1 cellular context compared by ENCODE assay signal in the genomic region with DNA sequence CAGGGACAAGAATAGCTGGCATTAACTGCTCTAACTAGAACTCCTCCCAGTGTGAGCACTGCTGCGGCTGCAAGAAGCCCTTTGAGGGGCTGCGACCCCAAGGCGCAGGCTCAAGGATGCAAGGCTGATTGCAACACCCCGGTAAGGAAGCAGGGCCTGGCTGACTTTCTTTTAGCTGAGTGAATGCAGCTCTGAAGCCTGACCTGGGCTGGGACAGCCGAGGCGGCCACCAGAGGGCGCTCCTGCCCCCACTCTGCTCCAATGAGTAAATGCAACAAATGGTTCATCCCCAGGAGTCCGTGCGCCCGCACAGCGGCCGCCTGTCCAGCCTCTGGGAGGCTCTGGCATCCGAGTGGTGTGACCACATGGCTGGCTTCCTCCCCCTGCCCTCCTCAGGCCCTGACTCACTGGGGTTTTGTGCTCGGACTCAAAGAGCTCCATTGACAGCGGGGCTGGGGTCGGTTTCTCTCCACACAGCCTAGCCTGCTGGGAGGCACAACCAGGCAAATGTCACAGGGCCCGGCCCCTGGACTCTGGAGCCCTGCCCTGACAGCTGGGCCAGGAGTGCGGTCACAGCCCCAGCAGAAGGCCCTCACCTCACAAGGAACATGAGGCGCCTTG.
TF ChIP-seq lines count a peak whose summit lies in the region.

A gene with protein sequence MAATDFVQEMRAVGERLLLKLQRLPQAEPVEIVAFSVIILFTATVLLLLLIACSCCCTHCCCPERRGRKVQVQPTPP (plus strand): TSS at position 572 of the 621 bp plus-strand sequence. CDS start 6,768 bp downstream, outside the sequence.

TF ChIP-seq in HepG2, 621 proteins besides CTCF, POLR2A, EP300 and RAD21 (continued from another document and continues in another):
- TF ChIP-seq TFDP2 (CRISPR knock-in tag; IDR thresholded peaks at IDR 0.05): no peak
- TF ChIP-seq, protein P1, sequence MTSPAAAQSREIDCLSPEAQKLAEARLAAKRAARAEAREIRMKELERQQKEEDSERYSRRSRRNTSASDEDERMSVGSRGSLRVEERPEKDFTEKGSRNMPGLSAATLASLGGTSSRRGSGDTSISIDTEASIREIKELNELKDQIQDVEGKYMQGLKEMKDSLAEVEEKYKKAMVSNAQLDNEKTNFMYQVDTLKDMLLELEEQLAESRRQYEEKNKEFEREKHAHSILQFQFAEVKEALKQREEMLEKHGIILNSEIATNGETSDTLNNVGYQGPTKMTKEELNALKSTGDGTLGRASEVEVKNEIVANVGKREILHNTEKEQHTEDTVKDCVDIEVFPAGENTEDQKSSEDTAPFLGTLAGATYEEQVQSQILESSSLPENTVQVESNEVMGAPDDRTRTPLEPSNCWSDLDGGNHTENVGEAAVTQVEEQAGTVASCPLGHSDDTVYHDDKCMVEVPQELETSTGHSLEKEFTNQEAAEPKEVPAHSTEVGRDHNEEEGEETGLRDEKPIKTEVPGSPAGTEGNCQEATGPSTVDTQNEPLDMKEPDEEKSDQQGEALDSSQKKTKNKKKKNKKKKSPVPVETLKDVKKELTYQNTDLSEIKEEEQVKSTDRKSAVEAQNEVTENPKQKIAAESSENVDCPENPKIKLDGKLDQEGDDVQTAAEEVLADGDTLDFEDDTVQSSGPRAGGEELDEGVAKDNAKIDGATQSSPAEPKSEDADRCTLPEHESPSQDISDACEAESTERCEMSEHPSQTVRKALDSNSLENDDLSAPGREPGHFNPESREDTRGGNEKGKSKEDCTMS (CRISPR knock-in tag; conservative IDR thresholded peaks at IDR 0.05): no peak
- no peak for TF ChIP-seq CENPBD1 (CRISPR knock-in tag; IDR thresholded peaks at IDR 0.05; ENCODE audit: borderline replicate concordance, low read depth)
- TF ChIP-seq ELF1 (CRISPR knock-in tag; IDR thresholded peaks at IDR 0.05): no peak
- no peak for TF ChIP-seq ZNF691 (CRISPR knock-in tag; IDR thresholded peaks at IDR 0.05; ENCODE audit: borderline replicate concordance, low read depth)
- TF ChIP-seq TBP (CRISPR knock-in tag; IDR thresholded peaks at IDR 0.05): no peak
- no peak for TF ChIP-seq NR0B2 (CRISPR knock-in tag; IDR thresholded peaks at IDR 0.05)
- no peak for TF ChIP-seq ZNF639 (CRISPR knock-in tag; conservative IDR thresholded peaks at IDR 0.05)
- TF ChIP-seq ZNF850 (CRISPR knock-in tag; conservative IDR thresholded peaks at IDR 0.05): no peak
- TF ChIP-seq FOXC1 (CRISPR knock-in tag; IDR thresholded peaks at IDR 0.05; ENCODE audit: borderline replicate concordance): no peak
- TF ChIP-seq RARA (CRISPR knock-in tag; IDR thresholded peaks at IDR 0.05): no peak
- no peak for TF ChIP-seq CBFB (CRISPR knock-in tag; IDR thresholded peaks at IDR 0.05)
- TF ChIP-seq HOXA9 (CRISPR knock-in tag; IDR thresholded peaks at IDR 0.05; ENCODE audit: borderline replicate concordance): no peak
- TF ChIP-seq MLX (CRISPR knock-in tag; IDR thresholded peaks at IDR 0.05): peak; percentile 37; the same call in 1 of the 2 replicates
- no peak for TF ChIP-seq NFRKB (IDR thresholded peaks at IDR 0.05)
- TF ChIP-seq, protein P2, sequence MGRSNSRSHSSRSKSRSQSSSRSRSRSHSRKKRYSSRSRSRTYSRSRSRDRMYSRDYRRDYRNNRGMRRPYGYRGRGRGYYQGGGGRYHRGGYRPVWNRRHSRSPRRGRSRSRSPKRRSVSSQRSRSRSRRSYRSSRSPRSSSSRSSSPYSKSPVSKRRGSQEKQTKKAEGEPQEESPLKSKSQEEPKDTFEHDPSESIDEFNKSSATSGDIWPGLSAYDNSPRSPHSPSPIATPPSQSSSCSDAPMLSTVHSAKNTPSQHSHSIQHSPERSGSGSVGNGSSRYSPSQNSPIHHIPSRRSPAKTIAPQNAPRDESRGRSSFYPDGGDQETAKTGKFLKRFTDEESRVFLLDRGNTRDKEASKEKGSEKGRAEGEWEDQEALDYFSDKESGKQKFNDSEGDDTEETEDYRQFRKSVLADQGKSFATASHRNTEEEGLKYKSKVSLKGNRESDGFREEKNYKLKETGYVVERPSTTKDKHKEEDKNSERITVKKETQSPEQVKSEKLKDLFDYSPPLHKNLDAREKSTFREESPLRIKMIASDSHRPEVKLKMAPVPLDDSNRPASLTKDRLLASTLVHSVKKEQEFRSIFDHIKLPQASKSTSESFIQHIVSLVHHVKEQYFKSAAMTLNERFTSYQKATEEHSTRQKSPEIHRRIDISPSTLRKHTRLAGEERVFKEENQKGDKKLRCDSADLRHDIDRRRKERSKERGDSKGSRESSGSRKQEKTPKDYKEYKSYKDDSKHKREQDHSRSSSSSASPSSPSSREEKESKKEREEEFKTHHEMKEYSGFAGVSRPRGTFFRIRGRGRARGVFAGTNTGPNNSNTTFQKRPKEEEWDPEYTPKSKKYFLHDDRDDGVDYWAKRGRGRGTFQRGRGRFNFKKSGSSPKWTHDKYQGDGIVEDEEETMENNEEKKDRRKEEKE (IDR thresholded peaks at IDR 0.05): no peak
- TF ChIP-seq ZHX2 (IDR thresholded peaks at IDR 0.05; ENCODE audit: low read depth): no peak
- TF ChIP-seq ZHX2 (CRISPR knock-in tag; IDR thresholded peaks at IDR 0.05; ENCODE audit: borderline replicate concordance): no peak
- TF ChIP-seq KLF15 (CRISPR knock-in tag; IDR thresholded peaks at IDR 0.05; ENCODE audit: borderline replicate concordance): no peak
- no peak for TF ChIP-seq MBD4 (IDR thresholded peaks at IDR 0.05; ENCODE audit: borderline replicate concordance, low read length)
- TF ChIP-seq ZBTB42 (CRISPR knock-in tag; IDR thresholded peaks at IDR 0.05): no peak
- TF ChIP-seq RBAK (CRISPR knock-in tag; IDR thresholded peaks at IDR 0.05): no peak
- no peak for TF ChIP-seq ZNF33B (CRISPR knock-in tag; IDR thresholded peaks at IDR 0.05)
- no peak for TF ChIP-seq KDM4B (CRISPR knock-in tag; IDR thresholded peaks at IDR 0.05)
- TF ChIP-seq KDM6A (CRISPR knock-in tag; IDR thresholded peaks at IDR 0.05; ENCODE audit: low read depth): no peak
- peak; percentile 61; the same call in 1 of the 2 replicates for TF ChIP-seq ERF (CRISPR knock-in tag; IDR thresholded peaks at IDR 0.05)
- peak; percentile 80 for TF ChIP-seq SAP130 (CRISPR knock-in tag; IDR thresholded peaks at IDR 0.05; ENCODE audit: low read depth)
- TF ChIP-seq, protein P3, sequence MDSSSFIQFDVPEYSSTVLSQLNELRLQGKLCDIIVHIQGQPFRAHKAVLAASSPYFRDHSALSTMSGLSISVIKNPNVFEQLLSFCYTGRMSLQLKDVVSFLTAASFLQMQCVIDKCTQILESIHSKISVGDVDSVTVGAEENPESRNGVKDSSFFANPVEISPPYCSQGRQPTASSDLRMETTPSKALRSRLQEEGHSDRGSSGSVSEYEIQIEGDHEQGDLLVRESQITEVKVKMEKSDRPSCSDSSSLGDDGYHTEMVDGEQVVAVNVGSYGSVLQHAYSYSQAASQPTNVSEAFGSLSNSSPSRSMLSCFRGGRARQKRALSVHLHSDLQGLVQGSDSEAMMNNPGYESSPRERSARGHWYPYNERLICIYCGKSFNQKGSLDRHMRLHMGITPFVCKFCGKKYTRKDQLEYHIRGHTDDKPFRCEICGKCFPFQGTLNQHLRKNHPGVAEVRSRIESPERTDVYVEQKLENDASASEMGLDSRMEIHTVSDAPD (CRISPR knock-in tag; IDR thresholded peaks at IDR 0.05): 0 out of 2 replicates have a peak, but pooled peaks have one; percentile 41
- peak; percentile 6; the same call in 1 of the 2 replicates for TF ChIP-seq ZNF605 (CRISPR knock-in tag; IDR thresholded peaks at IDR 0.05)
- TF ChIP-seq HMGA1 (CRISPR knock-in tag; conservative IDR thresholded peaks at IDR 0.05): no peak
- no peak for TF ChIP-seq ZNF704 (CRISPR knock-in tag; IDR thresholded peaks at IDR 0.05; ENCODE audit: borderline replicate concordance)
- peak; percentile 38 for TF ChIP-seq PTBP1 (IDR thresholded peaks at IDR 0.05; ENCODE audit: low read depth, low read length, poor library complexity, severe bottlenecking)
- TF ChIP-seq ZNF879 (CRISPR knock-in tag; IDR thresholded peaks at IDR 0.05): no peak
- no peak for TF ChIP-seq ELF4 (CRISPR knock-in tag; IDR thresholded peaks at IDR 0.05; ENCODE audit: borderline replicate concordance)
- peak; percentile 83; the same call in 1 of the 3 replicates for TF ChIP-seq MXI1 (IDR thresholded peaks at IDR 0.05; ENCODE audit: borderline replicate concordance, low read depth, low read length)
